ENCODE assay signal across 20 cellular contexts in the genomic region with DNA sequence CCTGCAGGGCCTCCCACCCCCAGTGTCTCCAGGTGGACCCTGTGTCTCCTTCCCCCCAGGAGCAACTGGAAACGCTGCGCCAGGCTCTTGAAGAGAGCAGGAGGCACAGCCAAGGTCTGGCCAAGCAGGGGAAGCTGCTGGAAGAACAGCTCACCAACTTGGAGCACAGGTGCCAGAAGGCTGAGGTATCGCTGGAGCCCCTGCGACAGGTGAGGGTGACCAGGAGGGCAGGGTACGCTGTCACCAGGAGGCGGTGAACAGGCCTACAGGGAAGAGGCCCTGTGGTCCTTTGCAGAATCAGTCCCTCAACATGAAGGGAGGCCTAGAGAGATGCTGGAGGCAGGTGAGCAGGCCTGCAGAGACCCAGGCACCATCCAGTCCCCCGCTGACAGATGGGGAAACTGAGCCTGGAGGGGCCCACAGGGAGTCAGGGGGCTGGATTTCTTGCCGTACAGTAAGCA. TPM values are rescaled to one million over a fixed set of nuclear protein-coding genes. Genes with fewer than 3 reads are reported as not detected.
A peak's percentile ranks its signal among the peaks of the same experiment; 100 is the strongest.
DNase-seq lines count a peak whose midpoint lies in the region; ATAC-seq and TF ChIP-seq lines count a peak whose summit lies in the region.
"Had no signal": no experiment of that assay in that cellular context is flagged by ENCODE, and none has a peak within 500 bp of the region (broad histone marks: within the 10 kb centered on the region; RNA-seq: fewer than 3 reads in every experiment).

No MANE protein-coding gene starts in this region.

- H3K9me3 ChIP-seq in ascending aorta (no peaks in the 10 kb centered on the region), parathyroid adenoma (ENCODE audit: control insufficient read depth, low read length) (no peaks in the 10 kb centered on the region)
- H3K9me3 ChIP-seq: uterus had no signal

- H3K79me2 ChIP-seq in parathyroid adenoma = no peaks in the 10 kb centered on the region

- no peak overlapping the region for H3K4me2 ChIP-seq in parathyroid adenoma (ENCODE audit: low read length)

- no peak overlapping the region for H3K27ac Mint-ChIP-seq in natural killer cell treated with Interleukin-12 subunit alpha and Interleukin-12 subunit beta and Interleukin-15 and Interleukin-18, amount 100 ng/mL, for 72 hours
- H3K27ac Mint-ChIP-seq in natural killer cell (no peak overlapping the region), endothelial cell (ENCODE audit: unreplicated experiment) (no peak overlapping the region)
- H3K27ac Mint-ChIP-seq: activated CD8-positive, alpha-beta T cell treated with anti-CD3 and anti-CD28 coated beads for 36 hours; activated naive CD8-positive, alpha-beta T cell treated with anti-CD3 and anti-CD28 coated beads for 36 hours; activated T-helper 2 cell treated with anti-CD3 and anti-CD28 coated beads, Interferon-gamma antibody, Interleukin-2, Interleukin-4, amounts not matched to agents 10 μg/mL and 5 μg/mL and 100 μg/mL, durations not matched to agents 14 hours and 24 hours and 36 hours; nephron had no signal

- no peak overlapping the region for H3K4me3 ChIP-seq in ascending aorta
- no peak overlapping the region for H3K4me3 ChIP-seq in parathyroid adenoma (ENCODE audit: low read depth, low read length)
- H3K4me3 ChIP-seq: lung, uterus had no signal

- intact Hi-C loops in natural killer cell (cut with micrococcal nuclease) (no loop called here), ascending aorta (cut with DNase I) (no loop called here)

- H3K4me1 Mint-ChIP-seq in natural killer cell treated with Interleukin-12 subunit alpha and Interleukin-12 subunit beta and Interleukin-15 and Interleukin-18, amount 100 ng/mL, for 72 hours (ENCODE audit: low read depth in 2 of 2) = no peaks in the 10 kb centered on the region
- H3K4me1 Mint-ChIP-seq in natural killer cell = no peaks in the 10 kb centered on the region
- H3K4me1 Mint-ChIP-seq in endothelial cell (ENCODE audit: unreplicated experiment) = no peaks in the 10 kb centered on the region
- H3K4me1 Mint-ChIP-seq: activated naive CD8-positive, alpha-beta T cell treated with anti-CD3 and anti-CD28 coated beads for 36 hours had no signal

- H3K4me3 Mint-ChIP-seq in natural killer cell treated with Interleukin-12 subunit alpha and Interleukin-12 subunit beta and Interleukin-15 and Interleukin-18, amount 100 ng/mL, for 72 hours = no peak overlapping the region
- no peak overlapping the region for H3K4me3 Mint-ChIP-seq in natural killer cell
- no peak overlapping the region for H3K4me3 Mint-ChIP-seq in endothelial cell (ENCODE audit: unreplicated experiment)
- H3K4me3 Mint-ChIP-seq: activated CD8-positive, alpha-beta T cell treated with anti-CD3 and anti-CD28 coated beads for 36 hours; activated naive CD8-positive, alpha-beta T cell treated with anti-CD3 and anti-CD28 coated beads for 36 hours; nephron had no signal

- H3K36me3 Mint-ChIP-seq in natural killer cell treated with Interleukin-12 subunit alpha and Interleukin-12 subunit beta and Interleukin-15 and Interleukin-18, amount 100 ng/mL, for 72 hours = no peaks in the 10 kb centered on the region
- H3K36me3 Mint-ChIP-seq in natural killer cell (no peaks in the 10 kb centered on the region), endothelial cell (ENCODE audit: low read depth, unreplicated experiment) (peaks cover 3% of the 10 kb centered on the region)
- H3K36me3 Mint-ChIP-seq: activated naive CD8-positive, alpha-beta T cell treated with anti-CD3 and anti-CD28 coated beads for 36 hours had no signal

- no peaks in the 10 kb centered on the region for H3K27me3 Mint-ChIP-seq in natural killer cell treated with Interleukin-12 subunit alpha and Interleukin-12 subunit beta and Interleukin-15 and Interleukin-18, amount 100 ng/mL, for 72 hours
- H3K27me3 Mint-ChIP-seq in natural killer cell (ENCODE audit: low read depth in 2 of 2) = peaks cover 0 to 7% of the 10 kb centered on the region in 2 donors
- H3K27me3 Mint-ChIP-seq in endothelial cell (ENCODE audit: unreplicated experiment) = peaks cover 16% of the 10 kb centered on the region
- H3K27me3 Mint-ChIP-seq: activated CD8-positive, alpha-beta T cell treated with anti-CD3 and anti-CD28 coated beads for 36 hours; activated naive CD8-positive, alpha-beta T cell treated with anti-CD3 and anti-CD28 coated beads for 36 hours had no signal

- H3K9me3 Mint-ChIP-seq in natural killer cell treated with Interleukin-12 subunit alpha and Interleukin-12 subunit beta and Interleukin-15 and Interleukin-18, amount 100 ng/mL, for 72 hours = no peaks in the 10 kb centered on the region
- H3K9me3 Mint-ChIP-seq in natural killer cell (no peaks in the 10 kb centered on the region), endothelial cell (ENCODE audit: unreplicated experiment) (no peaks in the 10 kb centered on the region)
- H3K9me3 Mint-ChIP-seq: activated CD8-positive, alpha-beta T cell treated with anti-CD3 and anti-CD28 coated beads for 36 hours; activated naive CD8-positive, alpha-beta T cell treated with anti-CD3 and anti-CD28 coated beads for 36 hours; activated T-helper 2 cell treated with anti-CD3 and anti-CD28 coated beads, Interferon-gamma antibody, Interleukin-2, Interleukin-4, amounts not matched to agents 10 μg/mL and 5 μg/mL and 100 μg/mL, durations not matched to agents 14 hours and 24 hours and 36 hours; nephron had no signal

- peak overlapping the region; percentile 2 for H2AFZ ChIP-seq in parathyroid adenoma

- DNase-seq in natural killer cell treated with Interleukin-12 subunit alpha and Interleukin-12 subunit beta and Interleukin-15 and Interleukin-18, amount 100 ng/mL, for 72 hours (ENCODE audit: low spot score) = peak; percentile 45
- DNase-seq in natural killer cell (no peak), ascending aorta (ENCODE audit: low spot score in 2 of 2) (peak; percentile 6 to 58), cerebellar nuclear complex (lab: John Stamatoyannopoulos, UW) (no peak), T-helper 9 cell (no peak), endothelial cell (ENCODE audit: low spot score) (no peak)
- DNase-seq: activated CD4-positive, CD25-positive, alpha-beta regulatory T cell treated with anti-CD3 and anti-CD28 coated beads, Interleukin-2, amount 50 U/mL, for 72 hours; central memory CD4-positive, alpha-beta T cell; NCI-H1048; NCI-H524 treated with DMSO at 0.1 percent for 48 hours; NK-92 treated with Interleukin-12 subunit alpha and Interleukin-12 subunit beta, amount 100 ng/mL, for 24 hours; stimulated activated naive CD4-positive, alpha-beta T cell treated with Interleukin-2 at 50 U/mL for 16 hours had no signal

- no peaks in the 10 kb centered on the region for H3K27me3 ChIP-seq in ascending aorta
- no peaks in the 10 kb centered on the region for H3K27me3 ChIP-seq in parathyroid adenoma (ENCODE audit: control insufficient read depth, insufficient read depth, low read length)
- H3K27me3 ChIP-seq: uterus had no signal

- no peak for TF ChIP-seq CTCF in natural killer cell (IDR thresholded peaks at IDR 0.05)
- TF ChIP-seq CTCF in ascending aorta (IDR thresholded peaks at IDR 0.05) = no peak
- no peak for TF ChIP-seq CTCF in parathyroid adenoma (IDR thresholded peaks at IDR 0.05)
- TF ChIP-seq CTCF in endothelial cell (IDR thresholded peaks at IDR 0.05; ENCODE audit: unreplicated experiment) = no peak

- H3K9ac ChIP-seq in parathyroid adenoma = no peak overlapping the region

- no peaks in the 10 kb centered on the region for H3K36me3 ChIP-seq in ascending aorta
- no peaks in the 10 kb centered on the region for H3K36me3 ChIP-seq in parathyroid adenoma (ENCODE audit: control insufficient read depth, insufficient read depth, low read length)
- H3K36me3 ChIP-seq: uterus had no signal

- peak in 1 of 2 donors; percentile 17 for ATAC-seq in natural killer cell treated with Interleukin-12 subunit alpha and Interleukin-12 subunit beta and Interleukin-15 and Interleukin-18, amount 100 ng/mL, for 72 hours
- ATAC-seq in natural killer cell (no peak), GM19328 (IDR thresholded peaks at IDR 0.05; ENCODE audit: unreplicated experiment) (no peak)

- H3K4me1 ChIP-seq in ascending aorta (peaks cover 12 to 23% of the 10 kb centered on the region in 2 donors), parathyroid adenoma (no peaks in the 10 kb centered on the region)
- H3K4me1 ChIP-seq: uterus had no signal

- H3K27ac ChIP-seq in ascending aorta (no peak overlapping the region), parathyroid adenoma (no peak overlapping the region)
- H3K27ac ChIP-seq: uterus had no signal

RNA-seq across cellular contexts. Expression of gene SNED1, which starts 15.6 kb away (rescaled TPM):
- total RNA-seq in natural killer cell treated with Interleukin-12 subunit alpha and Interleukin-12 subunit beta and Interleukin-15 and Interleukin-18, amount 100 ng/mL, for 72 hours = under 1 TPM in 1 of 2 donors, not detected in 1; 0.14 TPM
- 1 to 10 TPM in 2 of 3 donors, under 1 TPM in 1; 0.97 to 4.9 (median 2.5) TPM for total RNA-seq in natural killer cell
- total RNA-seq in ascending aorta = 84.3 TPM
- 2.3 TPM for total RNA-seq in endothelial cell (ENCODE audit: unreplicated experiment)

Comparison
In these comparisons a context has a peak if more than half of its experiments do, and no peak if none do; other contexts are left out.
1. DNase-seq: peak in natural killer cell treated with Interleukin-12 subunit alpha and Interleukin-12 subunit beta and Interleukin-15 and Interleukin-18, amount 100 ng/mL, for 72 hours (single experiment) and ascending aorta (2 of 2); none in natural killer cell (single experiment), cerebellar nuclear complex (0 of 2), T-helper 9 cell (single experiment) and endothelial cell (single experiment).
2. RNA of gene SNED1, which starts 15.6 kb away (total RNA-seq): 84.3 TPM in ascending aorta (single experiment); 0.97 to 4.9 TPM in natural killer cell, 2.3 TPM in endothelial cell (single experiment) and 0.14 TPM in natural killer cell treated with Interleukin-12 subunit alpha and Interleukin-12 subunit beta and Interleukin-15 and Interleukin-18, amount 100 ng/mL, for 72 hours; every median in the first group is over 10 times any median in the second.